ENCODE assay signal across 17 cellular contexts in genomic region chr2:150127995-150128394, GRCh38.
DNase-seq lines count a peak whose midpoint lies in the region; ATAC-seq, FAIRE-seq and TF ChIP-seq lines count a peak whose summit lies in the region.
"Had no signal": no experiment of that assay in that cellular context is flagged by ENCODE, and none has a peak within 500 bp of the region (broad histone marks: within the 10 kb centered on the region; RNA-seq: fewer than 3 reads in every experiment).

No MANE protein-coding gene starts in this region.

- H2BK15ac ChIP-seq in mesenchymal stem cell (ENCODE audit: low read depth, poor library complexity, severe bottlenecking), result no peak overlapping the region

- peak overlapping the region; percentile 39; the same call in 1 of the 2 replicates for H3K27ac ChIP-seq in PC-3 (ENCODE audit: low read length)
- H3K27ac ChIP-seq in endothelial cell of umbilical vein (ENCODE audit: insufficient read depth, low read depth, low read length), result peak overlapping the region; percentile 65
- peak overlapping the region; percentile 67 for H3K27ac ChIP-seq in mesenchymal stem cell (ENCODE audit: low read length, poor library complexity, severe bottlenecking)
- H3K27ac ChIP-seq: breast epithelium, thyroid gland had no signal

- H3K9ac ChIP-seq in PC-3 (ENCODE audit: low read length), result no peak overlapping the region
- peak overlapping the region; percentile 36 for H3K9ac ChIP-seq in endothelial cell of umbilical vein (replicated peaks; ENCODE audit: extremely low read depth, insufficient read depth, low read length)
- H3K9ac ChIP-seq in mesenchymal stem cell (ENCODE audit: low read length), result peak overlapping the region; percentile 17

- POLR2A ChIA-PET in PC-3 (lab: Charles Lee; ENCODE audit: unreplicated experiment) (interaction anchor here (0.6 kb wide), 2 partner anchors 22 to 360 kb away, joined by 4 read pairs; no protein-coding TSS in a partner anchor), endothelial cell of umbilical vein (lab: Charles Lee) (interaction anchor here (1.3 kb wide), 1 partner anchor 13 kb away, joined by 4 read pairs; no protein-coding TSS in a partner anchor)

- no peaks in the 10 kb centered on the region for H3K9me3 ChIP-seq in PC-3 (ENCODE audit: low read length)
- H3K9me3 ChIP-seq in endothelial cell of umbilical vein (replicated peaks; ENCODE audit: control insufficient read depth, insufficient read depth, low read length), result no peaks in the 10 kb centered on the region
- H3K9me3 ChIP-seq in mesenchymal stem cell (ENCODE audit: control insufficient read depth, low read length), result no peaks in the 10 kb centered on the region
- no peaks in the 10 kb centered on the region for H3K9me3 ChIP-seq in HAP-1
- H3K9me3 ChIP-seq: breast epithelium, thyroid gland had no signal

- no peak overlapping the region for H3K4me2 ChIP-seq in PC-3 (ENCODE audit: low read length)
- peak overlapping the region; percentile 3 for H3K4me2 ChIP-seq in endothelial cell of umbilical vein (ENCODE audit: insufficient read depth, low read length)
- no peak overlapping the region for H3K4me2 ChIP-seq in mesenchymal stem cell (ENCODE audit: low read length, poor library complexity, severe bottlenecking)

- dilution Hi-C loops in endothelial cell of umbilical vein (cut with MboI; ENCODE audit: extremely low pct_ligation_motif_present, low sequenced_read_pairs), result loop anchor here (25.0 kb wide), 1 partner anchor 359 kb away; the partner anchor contains the start of gene RND3

- no peaks in the 10 kb centered on the region for H3K9me1 ChIP-seq in endothelial cell of umbilical vein (replicated peaks; ENCODE audit: control insufficient read depth, extremely low read depth, insufficient read depth, low read length)

- no peaks in the 10 kb centered on the region for H3K36me3 ChIP-seq in PC-3 (ENCODE audit: low read depth, low read length)
- no peaks in the 10 kb centered on the region for H3K36me3 ChIP-seq in endothelial cell of umbilical vein (ENCODE audit: control insufficient read depth in 2 of 2, extremely low read depth in 1 of 2, insufficient read depth in 2 of 2, low read length in 2 of 2)
- no peaks in the 10 kb centered on the region for H3K36me3 ChIP-seq in mesenchymal stem cell (ENCODE audit: control insufficient read depth in 1 of 2, insufficient read depth in 2 of 2, low read depth in 1 of 2, low read length in 2 of 2)
- H3K36me3 ChIP-seq in HAP-1 (replicated peaks), result no peaks in the 10 kb centered on the region
- H3K36me3 ChIP-seq: breast epithelium, thyroid gland had no signal

- ATAC-seq in PC-3 (peak; percentile 47), GM21528 (IDR thresholded peaks at IDR 0.05; ENCODE audit: low FRiP score, unreplicated experiment) (no peak)
- ATAC-seq: CD8-positive, alpha-beta T cell; stimulated activated naive B cell treated with anti-CD40 and anti-IgM and Interleukin-4, amounts not matched to agents 10 μg/mL and 1 μg/mL and 100 μg/mL, for 72 hours had no signal

- H3K14ac ChIP-seq in mesenchymal stem cell (ENCODE audit: low read length in 2 of 2), result no peak overlapping the region

- no peaks in the 10 kb centered on the region for H3F3A ChIP-seq in PC-3 (ENCODE audit: low read length, unreplicated experiment)

- no peak overlapping the region for H2AFZ ChIP-seq in PC-3 (ENCODE audit: low read length)
- H2AFZ ChIP-seq in endothelial cell of umbilical vein (ENCODE audit: low read depth, low read length), result no peak overlapping the region
- no peak overlapping the region for H2AFZ ChIP-seq in mesenchymal stem cell (ENCODE audit: low read depth, low read length)

- TF ChIP-seq POLR2A in endothelial cell of umbilical vein (IDR thresholded peaks at IDR 0.05; ENCODE audit: low read depth, low read length), result no peak

- H2BK12ac ChIP-seq in mesenchymal stem cell (ENCODE audit: low read length in 2 of 2), result no peak overlapping the region

- H3K4ac ChIP-seq in mesenchymal stem cell (ENCODE audit: low read depth in 1 of 2, low read length in 2 of 2), result peak overlapping the region in 1 of 2 experiments; percentile 73

- no peaks in the 10 kb centered on the region for H4K20me1 ChIP-seq in PC-3 (ENCODE audit: low read length)
- H4K20me1 ChIP-seq in endothelial cell of umbilical vein (replicated peaks; ENCODE audit: control insufficient read depth, extremely low read depth, insufficient read depth, low read length), result no peaks in the 10 kb centered on the region

- FAIRE-seq in endothelial cell of umbilical vein (lab: Jason Lieb, UNC), result peak; percentile 95
- FAIRE-seq: H1 had no signal

- no peak overlapping the region for H2BK5ac ChIP-seq in mesenchymal stem cell (ENCODE audit: low read depth, low read length, poor library complexity, severe bottlenecking)

- H3K27me3 ChIP-seq in PC-3 (ENCODE audit: low read length), result no peaks in the 10 kb centered on the region
- no peaks in the 10 kb centered on the region for H3K27me3 ChIP-seq in endothelial cell of umbilical vein (ENCODE audit: control insufficient read depth in 2 of 2, insufficient read depth in 2 of 2, low read length in 2 of 2)
- no peaks in the 10 kb centered on the region for H3K27me3 ChIP-seq in mesenchymal stem cell (ENCODE audit: control insufficient read depth in 1 of 2, insufficient read depth in 1 of 2, low read length in 2 of 2)
- H3K27me3 ChIP-seq in HAP-1 (ENCODE audit: low read depth), result no peaks in the 10 kb centered on the region
- H3K27me3 ChIP-seq: breast epithelium, thyroid gland had no signal

- CTCF ChIA-PET in PC-3 (lab: Charles Lee), result no interaction called here
- CTCF ChIA-PET in endothelial cell of umbilical vein (lab: Charles Lee), result interaction anchor here (0.6 to 3.1 kb wide), 9 partner anchors 9 to 1111 kb away, joined by 3 to 14 read pairs (median 5); no protein-coding TSS in a partner anchor

- peaks cover 43% of the 10 kb centered on the region for H3K4me1 ChIP-seq in PC-3 (ENCODE audit: insufficient read depth, low read length)
- H3K4me1 ChIP-seq in endothelial cell of umbilical vein (ENCODE audit: control insufficient read depth, extremely low read depth, insufficient read depth, low read length), result peaks cover 28% of the 10 kb centered on the region
- peaks cover 16% of the 10 kb centered on the region for H3K4me1 ChIP-seq in mesenchymal stem cell (ENCODE audit: control insufficient read depth, insufficient read depth, low read depth, low read length)
- no peaks in the 10 kb centered on the region for H3K4me1 ChIP-seq in HAP-1
- H3K4me1 ChIP-seq: breast epithelium, thyroid gland had no signal

- peak; percentile 38 for DNase-seq in AG20443 (ENCODE audit: low spot score)
- peak; percentile 64 for DNase-seq in PC-3
- DNase-seq in endothelial cell of umbilical vein (ENCODE audit: low read depth, low spot score), result peak; percentile 85
- DNase-seq in mesenchymal stem cell, result peak; percentile 65
- no peak for DNase-seq in stimulated activated CD4-positive, alpha-beta T cell treated with anti-CD3 and anti-CD28 coated beads, Interleukin-2, amount 100 ng/mL, for 48 hours
- no peak for DNase-seq in HAP-1 (ENCODE audit: low spot score in 2 of 2)
- no peak for DNase-seq in globus pallidus (ENCODE audit: low spot score)
- DNase-seq: activated CD4-positive, CD25-positive, alpha-beta regulatory T cell; CD8-positive, alpha-beta T cell; NCI-H2081; NCI-H526 treated with DMSO at 0.1 percent for 48 hours; stimulated activated CD4-positive, alpha-beta T cell treated with anti-CD3 and anti-CD28 coated beads, Interleukin-15, amount 100 ng/mL, for 24 hours; stimulated activated naive B cell treated with anti-CD40 and anti-IgM and Interleukin-4, amounts not matched to agents 10 μg/mL and 1 μg/mL and 100 μg/mL, for 72 hours; thyroid gland had no signal

- in situ Hi-C loops in HAP-1 (cut with MboI; ENCODE audit: low sequenced_read_pairs), result no loop called here

- no TSS peak for BruUV-seq in PC-3 (replicated peaks; lab: Mats Ljungman, UMichigan)
- no TSS peak for BruUV-seq in endothelial cell of umbilical vein (replicated peaks; lab: Mats Ljungman, UMichigan)

- WGBS in mesenchymal stem cell, result 36% methylated on average over 3 of the region's 4 CpGs

- peak overlapping the region; percentile 55 for H2AK5ac ChIP-seq in mesenchymal stem cell (ENCODE audit: low read length, severe bottlenecking)

- no peak overlapping the region for H4K91ac ChIP-seq in mesenchymal stem cell (ENCODE audit: low read length)

- H3K79me2 ChIP-seq in PC-3 (ENCODE audit: low read length), result no peaks in the 10 kb centered on the region
- H3K79me2 ChIP-seq in endothelial cell of umbilical vein (ENCODE audit: control insufficient read depth, insufficient read depth, low read length), result no peaks in the 10 kb centered on the region

- H3K18ac ChIP-seq in mesenchymal stem cell (ENCODE audit: low read depth in 1 of 2, low read length in 2 of 2), result no peak overlapping the region

- no peak overlapping the region for H4K8ac ChIP-seq in mesenchymal stem cell (ENCODE audit: low read length)

- no peaks in the 10 kb centered on the region for H3K79me1 ChIP-seq in mesenchymal stem cell (replicated peaks; ENCODE audit: low read length, poor library complexity, severe bottlenecking)

- no peak overlapping the region for H3K4me3 ChIP-seq in PC-3 (ENCODE audit: low read length)
- H3K4me3 ChIP-seq in endothelial cell of umbilical vein (replicated peaks in 1 of 3; ENCODE audit: insufficient read depth in 1 of 3, low read depth in 1 of 3, low read length in 3 of 3), result no peak overlapping the region
- no peak overlapping the region for H3K4me3 ChIP-seq in mesenchymal stem cell (ENCODE audit: insufficient read depth in 1 of 2, low read depth in 1 of 2, low read length in 2 of 2)
- no peak overlapping the region for H3K4me3 ChIP-seq in HAP-1
- H3K4me3 ChIP-seq: breast epithelium, thyroid gland had no signal

- intact Hi-C loops in PC-3 (cut with micrococcal nuclease), result no loop called here
- intact Hi-C loops in endothelial cell of umbilical vein (cut with micrococcal nuclease), result loop anchor here (2.0 kb wide), 1 partner anchor 15 kb away; no protein-coding TSS in a partner anchor

- H2BK120ac ChIP-seq in mesenchymal stem cell (ENCODE audit: low read depth, low read length), result no peak overlapping the region

- no peak for TF ChIP-seq CTCF in PC-3 (conservative IDR thresholded peaks at IDR 0.05; ENCODE audit: low read depth, low read length)
- no peak for TF ChIP-seq CTCF in endothelial cell of umbilical vein (IDR thresholded peaks at IDR 0.05; ENCODE audit: extremely low read depth in 1 of 2, insufficient read depth in 1 of 2, low read depth in 1 of 2, low read length in 2 of 2)

- no peaks in the 10 kb centered on the region for H3K9me2 ChIP-seq in PC-3 (replicated peaks; ENCODE audit: low read length)

- no peak overlapping the region for H3K23ac ChIP-seq in mesenchymal stem cell (ENCODE audit: low read length in 2 of 2)

TF ChIP-seq in endothelial cell of umbilical vein, 7 proteins besides CTCF, POLR2A, EP300 and RAD21 (continues in another document):
- TF ChIP-seq JUN (IDR thresholded peaks at IDR 0.05; ENCODE audit: borderline replicate concordance, insufficient read depth, insufficient read length, low read depth) (peak; percentile 18), MAX (IDR thresholded peaks at IDR 0.05; ENCODE audit: insufficient read depth, insufficient read length) (no peak), POLR2AphosphoS5 (IDR thresholded peaks at IDR 0.05; ENCODE audit: insufficient read depth, low read depth, low read length) (peak; percentile 60)

Comparison
In these comparisons a context has a peak if more than half of its experiments do, and no peak if none do; other contexts are left out.
1. DNase-seq: peak in AG20443 (single experiment), PC-3 (single experiment), endothelial cell of umbilical vein (single experiment) and mesenchymal stem cell (single experiment); none in stimulated activated CD4-positive, alpha-beta T cell treated with anti-CD3 and anti-CD28 coated beads, Interleukin-2, amount 100 ng/mL, for 48 hours (0 of 2), HAP-1 (0 of 2) and globus pallidus (single experiment).
2. Peak in every context shown above with its lines, with median percentiles within 50 percentile points of each other: H3K27ac ChIP-seq.